1 cellular context compared by ENCODE assay signal in genomic region chr7:64907641-64908326, GRCh38.
TF ChIP-seq lines count a peak whose summit lies in the region.

No MANE protein-coding gene starts in this region.

TF ChIP-seq in HepG2, 621 proteins besides CTCF, POLR2A, EP300 and RAD21 (continued from another document):
- TF ChIP-seq, protein P1, sequence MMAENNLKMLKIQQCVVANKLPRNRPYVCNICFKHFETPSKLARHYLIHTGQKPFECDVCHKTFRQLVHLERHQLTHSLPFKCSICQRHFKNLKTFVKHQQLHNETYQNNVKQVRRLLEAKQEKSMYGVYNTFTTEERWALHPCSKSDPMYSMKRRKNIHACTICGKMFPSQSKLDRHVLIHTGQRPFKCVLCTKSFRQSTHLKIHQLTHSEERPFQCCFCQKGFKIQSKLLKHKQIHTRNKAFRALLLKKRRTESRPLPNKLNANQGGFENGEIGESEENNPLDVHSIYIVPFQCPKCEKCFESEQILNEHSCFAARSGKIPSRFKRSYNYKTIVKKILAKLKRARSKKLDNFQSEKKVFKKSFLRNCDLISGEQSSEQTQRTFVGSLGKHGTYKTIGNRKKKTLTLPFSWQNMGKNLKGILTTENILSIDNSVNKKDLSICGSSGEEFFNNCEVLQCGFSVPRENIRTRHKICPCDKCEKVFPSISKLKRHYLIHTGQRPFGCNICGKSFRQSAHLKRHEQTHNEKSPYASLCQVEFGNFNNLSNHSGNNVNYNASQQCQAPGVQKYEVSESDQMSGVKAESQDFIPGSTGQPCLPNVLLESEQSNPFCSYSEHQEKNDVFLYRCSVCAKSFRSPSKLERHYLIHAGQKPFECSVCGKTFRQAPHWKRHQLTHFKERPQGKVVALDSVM (CRISPR knock-in tag; IDR thresholded peaks at IDR 0.05), result no peak
- TF ChIP-seq, protein P2, sequence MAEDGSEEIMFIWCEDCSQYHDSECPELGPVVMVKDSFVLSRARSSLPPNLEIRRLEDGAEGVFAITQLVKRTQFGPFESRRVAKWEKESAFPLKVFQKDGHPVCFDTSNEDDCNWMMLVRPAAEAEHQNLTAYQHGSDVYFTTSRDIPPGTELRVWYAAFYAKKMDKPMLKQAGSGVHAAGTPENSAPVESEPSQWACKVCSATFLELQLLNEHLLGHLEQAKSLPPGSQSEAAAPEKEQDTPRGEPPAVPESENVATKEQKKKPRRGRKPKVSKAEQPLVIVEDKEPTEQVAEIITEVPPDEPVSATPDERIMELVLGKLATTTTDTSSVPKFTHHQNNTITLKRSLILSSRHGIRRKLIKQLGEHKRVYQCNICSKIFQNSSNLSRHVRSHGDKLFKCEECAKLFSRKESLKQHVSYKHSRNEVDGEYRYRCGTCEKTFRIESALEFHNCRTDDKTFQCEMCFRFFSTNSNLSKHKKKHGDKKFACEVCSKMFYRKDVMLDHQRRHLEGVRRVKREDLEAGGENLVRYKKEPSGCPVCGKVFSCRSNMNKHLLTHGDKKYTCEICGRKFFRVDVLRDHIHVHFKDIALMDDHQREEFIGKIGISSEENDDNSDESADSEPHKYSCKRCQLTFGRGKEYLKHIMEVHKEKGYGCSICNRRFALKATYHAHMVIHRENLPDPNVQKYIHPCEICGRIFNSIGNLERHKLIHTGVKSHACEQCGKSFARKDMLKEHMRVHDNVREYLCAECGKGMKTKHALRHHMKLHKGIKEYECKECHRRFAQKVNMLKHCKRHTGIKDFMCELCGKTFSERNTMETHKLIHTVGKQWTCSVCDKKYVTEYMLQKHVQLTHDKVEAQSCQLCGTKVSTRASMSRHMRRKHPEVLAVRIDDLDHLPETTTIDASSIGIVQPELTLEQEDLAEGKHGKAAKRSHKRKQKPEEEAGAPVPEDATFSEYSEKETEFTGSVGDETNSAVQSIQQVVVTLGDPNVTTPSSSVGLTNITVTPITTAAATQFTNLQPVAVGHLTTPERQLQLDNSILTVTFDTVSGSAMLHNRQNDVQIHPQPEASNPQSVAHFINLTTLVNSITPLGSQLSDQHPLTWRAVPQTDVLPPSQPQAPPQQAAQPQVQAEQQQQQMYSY (CRISPR knock-in tag; IDR thresholded peaks at IDR 0.05), result peak; percentile 96
